9 cellular contexts compared by ENCODE assay signal in the genomic region with DNA sequence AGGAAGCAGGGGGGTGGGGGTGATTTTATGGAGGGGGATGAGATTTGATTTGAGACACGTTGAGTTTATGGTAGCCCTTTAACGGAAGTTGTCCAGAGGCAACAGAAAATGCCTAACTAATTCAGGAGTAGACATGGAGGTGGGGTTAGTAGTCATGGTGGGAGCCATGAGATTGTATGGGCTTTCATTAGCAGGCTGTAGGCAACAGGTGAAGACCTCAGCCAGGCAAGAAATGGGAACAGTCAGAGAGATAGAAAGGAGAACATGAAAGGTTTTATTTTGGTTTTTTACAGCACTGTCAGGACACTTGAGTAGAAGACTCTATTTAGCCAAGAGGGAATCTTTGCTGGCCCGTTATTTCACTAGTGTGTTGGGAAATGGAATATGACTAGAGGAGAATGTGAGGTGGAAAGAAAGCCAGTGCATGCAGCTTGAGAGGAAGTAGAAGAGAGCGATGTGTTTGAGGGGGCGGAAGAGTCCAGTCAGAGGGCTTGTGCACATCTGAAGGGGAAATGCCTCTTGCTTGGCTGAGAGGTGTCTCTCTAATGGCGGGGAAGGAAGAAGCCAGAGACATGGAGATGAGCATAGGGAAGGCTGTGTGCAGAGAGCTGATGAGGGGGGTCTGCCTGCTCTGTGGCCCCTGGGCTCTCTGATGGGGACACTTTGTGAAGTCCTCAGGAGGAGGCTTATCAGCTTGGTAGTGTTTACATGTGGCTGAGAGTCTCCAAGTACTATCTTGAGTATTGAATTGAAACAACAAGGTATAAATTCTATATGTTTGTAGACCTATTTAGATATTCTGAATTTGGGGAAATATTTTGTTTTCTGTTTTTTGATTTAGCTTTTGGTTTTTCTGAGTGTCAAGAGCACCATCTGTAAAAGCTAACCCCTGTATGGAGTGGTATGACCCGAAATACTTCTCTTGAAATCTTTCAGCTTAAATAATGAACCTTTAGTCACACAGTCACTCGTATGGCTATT.
DNase-seq lines count a peak whose midpoint lies in the region; ATAC-seq and TF ChIP-seq lines count a peak whose summit lies in the region.
"Had no signal": no experiment of that assay in that cellular context is flagged by ENCODE, and none has a peak within 500 bp of the region (broad histone marks: within the 10 kb centered on the region; RNA-seq: fewer than 3 reads in every experiment).

No MANE protein-coding gene starts in this region.

- H3K9ac ChIP-seq in OCI-LY3 (ENCODE audit: low read length), result no peak overlapping the region

- peaks cover 0 to 63% (median 24%) of the 10 kb centered on the region in 12 donors for H3K4me1 ChIP-seq in heart left ventricle
- H3K4me1 ChIP-seq in OCI-LY3 (ENCODE audit: low read length), result peaks cover 22% of the 10 kb centered on the region
- H3K4me1 ChIP-seq in transverse colon, result peaks cover 30 to 51% (median 43%) of the 10 kb centered on the region in 4 donors

- H3K79me2 ChIP-seq in OCI-LY3 (ENCODE audit: low read length), result peaks cover 31% of the 10 kb centered on the region

- DNase-seq in heart left ventricle, result peak in 1 of 5 donors; percentile 25
- no peak for DNase-seq in cardiac septum (ENCODE audit: low spot score)
- DNase-seq in foreskin fibroblast, result peak; percentile 61 to 72
- no peak for DNase-seq in transverse colon

- intact Hi-C loops in heart left ventricle (cut with DNase I), result loop anchor here (2.0 to 10.0 kb wide), 5 partner anchors 81 to 163 kb away; a partner anchor contains a TSS
- intact Hi-C loops in cardiac septum (cut with DNase I), result no loop called here
- intact Hi-C loops in transverse colon (cut with DNase I; ENCODE audit: low total_unique reads), result no loop called here

- H3K36me3 ChIP-seq in heart left ventricle (peaks cover 0 to 49% (median 36%) of the 10 kb centered on the region in 9 donors), OCI-LY3 (replicated peaks; ENCODE audit: low read depth, low read length) (peaks cover 45% of the 10 kb centered on the region), transverse colon (peaks cover 0 to 15% (median 5%) of the 10 kb centered on the region in 4 donors)

- no peak for TF ChIP-seq EP300 in transverse colon (IDR thresholded peaks at IDR 0.05; ENCODE audit: low read depth)

- no peak overlapping the region for H2AFZ ChIP-seq in OCI-LY3 (ENCODE audit: low read depth, low read length)

- H3K27me3 ChIP-seq in heart left ventricle (no peaks in the 10 kb centered on the region), OCI-LY3 (ENCODE audit: low read depth, low read length) (no peaks in the 10 kb centered on the region), transverse colon (no peaks in the 10 kb centered on the region)

- no peaks in the 10 kb centered on the region for H4K20me1 ChIP-seq in OCI-LY3 (ENCODE audit: insufficient read depth, low read length)

- H3K27ac ChIP-seq in heart left ventricle (peak overlapping the region in 2 of 12 donors; percentile 28 to 58), OCI-LY3 (ENCODE audit: low read length) (peak overlapping the region; percentile 35), transverse colon (peak overlapping the region in 3 of 4 donors; percentile 23 to 84 (median 67))
- H3K27ac ChIP-seq: C4-2B had no signal

- in situ Hi-C loops in transverse colon (cut with MboI; ENCODE audit: low pct_ligation_motif_present in 1 of 4, low pct_unique_long_range_greater_than_20kb in 1 of 4, low sequenced_read_pairs in 3 of 4), result loop anchor here in 2 of 4 donors (10.0 kb wide), 2 partner anchors 73 to 83 kb away; a partner anchor contains a TSS

- H3K9me3 ChIP-seq in heart left ventricle, result no peaks in the 10 kb centered on the region
- H3K9me3 ChIP-seq in OCI-LY3 (ENCODE audit: insufficient read depth, low read length), result no peaks in the 10 kb centered on the region
- no peaks in the 10 kb centered on the region for H3K9me3 ChIP-seq in transverse colon

- H3K4me3 ChIP-seq in heart left ventricle, result no peak overlapping the region
- no peak overlapping the region for H3K4me3 ChIP-seq in OCI-LY3 (ENCODE audit: low read length)
- no peak overlapping the region for H3K4me3 ChIP-seq in foreskin fibroblast (ENCODE audit: low read depth in 1 of 2, low read length in 2 of 2)
- H3K4me3 ChIP-seq in transverse colon, result no peak overlapping the region

- ATAC-seq in heart left ventricle (peak; percentile 17 to 59 (median 57)), HG03280 (IDR thresholded peaks at IDR 0.05; ENCODE audit: unreplicated experiment) (no peak), GM18519 (IDR thresholded peaks at IDR 0.05; ENCODE audit: low FRiP score, unreplicated experiment) (no peak), GM21723 (IDR thresholded peaks at IDR 0.05; ENCODE audit: unreplicated experiment) (no peak)

- TF ChIP-seq POLR2A in heart left ventricle (IDR thresholded peaks at IDR 0.05), result no peak
- no peak for TF ChIP-seq POLR2A in transverse colon (IDR thresholded peaks at IDR 0.05)

- 80 to 86% (median 81%) methylated on average over 8 of the region's 8 CpGs for WGBS in heart left ventricle, 4 donors
- 72 to 89% methylated on average over 7 to 8 of the region's 8 CpGs for WGBS in transverse colon (ENCODE audit: low coverage in 1 of 2), 2 donors

- TF ChIP-seq CTCF in heart left ventricle (IDR thresholded peaks at IDR 0.05) (no peak), OCI-LY3 (IDR thresholded peaks at IDR 0.05; ENCODE audit: low read depth, low read length) (no peak), foreskin fibroblast (IDR thresholded peaks at IDR 0.05; ENCODE audit: low read depth, low read length) (no peak), transverse colon (IDR thresholded peaks at IDR 0.05) (no peak)

- H3K4me2 ChIP-seq in OCI-LY3 (ENCODE audit: low read length), result no peak overlapping the region

Comparison
In these comparisons a context has a peak if more than half of its experiments do, and no peak if none do; other contexts are left out.
1. intact Hi-C loops: an anchor here in heart left ventricle (2.0 to 10.0 kb wide); none called in cardiac septum and transverse colon.
2. ATAC-seq: peak in heart left ventricle (4 of 4); none in HG03280 (single experiment), GM18519 (single experiment) and GM21723 (single experiment).
3. DNase-seq: peak in foreskin fibroblast (2 of 2); none in cardiac septum (single experiment) and transverse colon (single experiment).